1 cellular context compared by ENCODE assay signal in the genomic region with DNA sequence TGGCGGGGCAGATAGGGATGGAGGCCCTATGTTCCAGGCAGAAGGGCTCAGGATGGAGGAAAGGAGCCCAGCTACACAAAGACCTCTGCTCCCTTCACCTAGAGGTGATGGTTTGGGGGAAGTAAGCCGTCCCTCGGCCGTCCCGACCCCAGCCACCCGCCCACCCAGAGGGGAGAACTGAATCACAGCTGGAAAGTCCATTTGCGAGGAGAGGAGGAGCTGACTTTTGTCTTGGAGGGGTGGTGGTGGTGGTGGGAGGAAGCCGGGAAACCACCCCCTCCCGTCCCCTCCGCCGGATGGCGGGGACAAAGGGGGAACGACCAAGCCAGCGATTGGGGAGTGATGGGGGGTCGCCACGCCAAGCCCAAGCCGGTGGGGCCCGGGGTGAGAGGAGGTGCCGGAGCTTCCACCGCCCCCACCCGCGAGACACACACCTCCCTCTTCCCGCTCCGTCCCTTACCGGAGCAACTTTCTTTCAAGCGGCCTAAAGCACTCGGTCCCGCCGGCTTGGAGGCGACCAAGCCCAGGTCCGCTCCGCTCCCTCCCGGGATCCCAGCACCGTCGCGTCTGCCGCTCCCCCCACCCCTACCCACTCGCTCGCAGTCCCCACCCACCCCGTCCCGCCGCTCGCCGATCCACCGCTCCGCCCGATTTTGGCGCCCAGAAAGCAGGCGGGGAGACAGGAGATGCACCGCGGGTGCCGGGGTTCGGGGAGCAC.
A peak's percentile ranks its signal among the peaks of the same experiment; 100 is the strongest.
TF ChIP-seq lines count a peak whose summit lies in the region.

No MANE protein-coding gene starts in this region.

TF ChIP-seq in GM12878, 131 proteins besides CTCF, POLR2A, EP300 and RAD21:
- TF ChIP-seq LARP7 (IDR thresholded peaks at IDR 0.05) (peak; percentile 14; the same call in 1 of the 2 replicates), POU2F2 (IDR thresholded peaks at IDR 0.05; ENCODE audit: borderline replicate concordance, low read depth, low read length) (peak; percentile 11; the same call in 1 of the 3 replicates), TCF12 (IDR thresholded peaks at IDR 0.05; ENCODE audit: low read depth, low read length) (0 out of 2 replicates have a peak, but pooled peaks have one; percentile 11), MXI1 (IDR thresholded peaks at IDR 0.05; ENCODE audit: low read depth, low read length) (no peak), DPF2 (IDR thresholded peaks at IDR 0.05) (0 out of 2 replicates have a peak, but pooled peaks have one; percentile 48), EGR1 (IDR thresholded peaks at IDR 0.05; ENCODE audit: borderline replicate concordance in 1 of 2, low read depth in 2 of 2, low read length in 2 of 2) (peak in 1 of 2 experiments; percentile 63; a peak in 1 of 3 replicates), YY1 (IDR thresholded peaks at IDR 0.05; ENCODE audit: low read depth, low read length) (peak; percentile 44; the same call in 1 of the 2 replicates), POLR2AphosphoS5 (IDR thresholded peaks at IDR 0.05; ENCODE audit: low read length) (peak; percentile 76; the same call in 1 of the 2 replicates), BACH1 (IDR thresholded peaks at IDR 0.05; ENCODE audit: borderline replicate concordance) (peak; percentile 12; the same call in 1 of the 2 replicates), SMAD5 (IDR thresholded peaks at IDR 0.05; ENCODE audit: low read depth) (no peak; the same call in 1 of the 2 replicates), ZSCAN29 (IDR thresholded peaks at IDR 0.05) (no peak), IKZF1 (conservative IDR thresholded peaks at IDR 0.05) (peak; percentile 66), EED (IDR thresholded peaks at IDR 0.05; ENCODE audit: low read depth) (peak; percentile 41; the same call in 1 of the 2 replicates)
